14 cellular contexts compared by ENCODE assay signal in the genomic region with DNA sequence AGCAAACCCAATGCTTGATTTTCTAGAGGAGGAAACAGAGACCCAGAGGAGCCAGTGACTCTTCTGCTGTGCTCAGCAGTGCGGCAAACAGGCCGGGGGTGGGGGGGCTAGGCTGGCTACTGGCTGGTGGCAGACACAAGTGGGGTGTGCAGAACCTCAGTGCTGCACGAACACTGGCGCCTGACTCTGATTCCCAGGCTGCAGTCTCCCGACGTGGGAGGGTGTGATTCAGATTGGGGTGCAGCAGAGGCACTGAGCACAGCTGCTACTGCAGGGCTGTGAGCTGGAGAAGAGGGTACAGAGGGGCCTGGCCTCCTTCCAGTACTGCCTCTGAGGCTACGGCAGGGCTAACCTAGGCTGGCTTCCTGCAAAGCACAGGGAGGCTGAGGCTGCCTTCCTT. TPM values are rescaled to one million over a fixed set of nuclear protein-coding genes. Genes with fewer than 3 reads are reported as not detected.
A peak's percentile ranks its signal among the peaks of the same experiment; 100 is the strongest.
DNase-seq lines count a peak whose midpoint lies in the region; ATAC-seq, FAIRE-seq and TF ChIP-seq lines count a peak whose summit lies in the region.
"Had no signal": no experiment of that assay in that cellular context is flagged by ENCODE, and none has a peak within 500 bp of the region (broad histone marks: within the 10 kb centered on the region; RNA-seq: fewer than 3 reads in every experiment).

No MANE protein-coding gene starts in this region.

- 83 to 91% methylated on average over 5 to 7 of the region's 7 CpGs for WGBS in endodermal cell (ENCODE audit: insufficient coverage in 1 of 2, insufficient read length in 1 of 2), 2 experiments

- peaks cover 9% of the 10 kb centered on the region for H3K27me3 Mint-ChIP-seq in activated CD4-positive, alpha-beta T cell treated with anti-CD3 and anti-CD28 coated beads, Interleukin-2, amount 10 ng/mL, durations not matched to agents 7 days and 5 days
- H3K27me3 Mint-ChIP-seq in endodermal cell (ENCODE audit: insufficient read depth): peaks cover 25% of the 10 kb centered on the region
- H3K27me3 Mint-ChIP-seq in stimulated activated memory B cell treated with anti-CD40 and anti-IgM and Interleukin-4, amounts not matched to agents 10 μg/mL and 1 μg/mL and 100 μg/mL, for 72 hours: peaks cover 20% of the 10 kb centered on the region
- peaks cover 5% of the 10 kb centered on the region; the same call in 1 of the 2 replicates for H3K27me3 Mint-ChIP-seq in HFFc6 (ENCODE audit: insufficient read depth)

- H4K20me1 ChIP-seq in OCI-LY7 (ENCODE audit: insufficient read depth, low read length): 0 out of 2 replicates have a peak, but pooled peaks cover 4% of the 10 kb centered on the region

- H3K27me3 ChIP-seq in endodermal cell (ENCODE audit: control insufficient read depth, insufficient read depth, low read length, poor library complexity, severe bottlenecking): peaks cover 20% of the 10 kb centered on the region

- intact Hi-C loops in OCI-LY7 (cut with micrococcal nuclease; ENCODE audit: unreplicated experiment): loop anchor here (5.0 kb wide), 1 partner anchor 339 kb away; no protein-coding TSS in a partner anchor

- H3K79me2 ChIP-seq in OCI-LY7 (ENCODE audit: insufficient read depth, low read depth, low read length): no peaks in the 10 kb centered on the region

- no TSS peak for BruUV-seq in OCI-LY7 (replicated peaks; lab: Mats Ljungman, UMichigan)

- no peaks in the 10 kb centered on the region for H3K9me3 ChIP-seq in OCI-LY7 (ENCODE audit: low read length)
- H3K9me3 ChIP-seq in endodermal cell (ENCODE audit: control insufficient read depth, low read length): no peaks in the 10 kb centered on the region

- peak overlapping the region; percentile 72; the same call in 1 of the 2 replicates for H2AFZ ChIP-seq in OCI-LY7 (ENCODE audit: low read length)

- no peak overlapping the region for H3K27ac Mint-ChIP-seq in activated CD4-positive, alpha-beta T cell treated with anti-CD3 and anti-CD28 coated beads, Interleukin-2, amount 10 ng/mL, durations not matched to agents 7 days and 5 days
- H3K27ac Mint-ChIP-seq in endodermal cell: no peak overlapping the region
- peak overlapping the region; percentile 47 for H3K27ac Mint-ChIP-seq in stimulated activated memory B cell treated with anti-CD40 and anti-IgM and Interleukin-4, amounts not matched to agents 10 μg/mL and 1 μg/mL and 100 μg/mL, for 72 hours
- H3K27ac Mint-ChIP-seq in HFFc6: no peak overlapping the region

- peak overlapping the region; percentile 82 for H3K4me2 ChIP-seq in OCI-LY7 (ENCODE audit: low read length)

- H3K36me3 Mint-ChIP-seq in activated CD4-positive, alpha-beta T cell treated with anti-CD3 and anti-CD28 coated beads, Interleukin-2, amount 10 ng/mL, durations not matched to agents 7 days and 5 days (ENCODE audit: low read depth): peaks cover 19% of the 10 kb centered on the region
- H3K36me3 Mint-ChIP-seq in endodermal cell (ENCODE audit: low read depth): peaks cover 21% of the 10 kb centered on the region
- peaks cover 19% of the 10 kb centered on the region for H3K36me3 Mint-ChIP-seq in stimulated activated memory B cell treated with anti-CD40 and anti-IgM and Interleukin-4, amounts not matched to agents 10 μg/mL and 1 μg/mL and 100 μg/mL, for 72 hours
- H3K36me3 Mint-ChIP-seq in HFFc6 (ENCODE audit: low read depth): peaks cover 8% of the 10 kb centered on the region; the same call in 1 of the 2 replicates

- H3K9me2 ChIP-seq in OCI-LY7 (ENCODE audit: insufficient read depth, low read length): no peaks in the 10 kb centered on the region

- H3K4me3 ChIP-seq in OCI-LY7 (ENCODE audit: low read depth, low read length, poor library complexity, severe bottlenecking) (peak overlapping the region; percentile 51), endodermal cell (ENCODE audit: low read length) (no peak overlapping the region)

- peaks cover 31% of the 10 kb centered on the region for H3K4me1 Mint-ChIP-seq in activated CD4-positive, alpha-beta T cell treated with anti-CD3 and anti-CD28 coated beads, Interleukin-2, amount 10 ng/mL, durations not matched to agents 7 days and 5 days
- H3K4me1 Mint-ChIP-seq in endodermal cell: peaks cover 9% of the 10 kb centered on the region
- peaks cover 58% of the 10 kb centered on the region for H3K4me1 Mint-ChIP-seq in stimulated activated memory B cell treated with anti-CD40 and anti-IgM and Interleukin-4, amounts not matched to agents 10 μg/mL and 1 μg/mL and 100 μg/mL, for 72 hours
- H3K4me1 Mint-ChIP-seq in HFFc6 (ENCODE audit: low read depth): peaks cover 29% of the 10 kb centered on the region

- H3K27ac ChIP-seq in OCI-LY7 (ENCODE audit: low read depth, low read length, poor library complexity, severe bottlenecking) (peak overlapping the region; percentile 93), endodermal cell (ENCODE audit: low read depth, low read length) (no peak overlapping the region)
- H3K27ac ChIP-seq: WERI-Rb-1 had no signal

- CTCF ChIA-PET in activated CD4-positive, alpha-beta T cell treated with anti-CD3 and anti-CD28 coated beads, Interleukin-2, amount 10 ng/mL, durations not matched to agents 7 days and 5 days (lab: Charles Lee): interaction anchor here (0.9 to 5.3 kb wide), 8 partner anchors 8 to 225 kb away, joined by 3 to 28 read pairs (median 4); partner anchors contain the start of genes RPL19 and STAC2
- CTCF ChIA-PET in OCI-LY7 (lab: Charles Lee; ENCODE audit: unreplicated experiment): interaction anchor here (0.9 to 5.3 kb wide), 5 partner anchors 23 to 44 kb away, joined by 3 to 45 read pairs (median 23); no protein-coding TSS in a partner anchor

- FAIRE-seq in D721Med (lab: Jason Lieb, UNC): no peak

- no peak for ATAC-seq in stimulated activated memory B cell treated with anti-CD40 and anti-IgM and Interleukin-4, amounts not matched to agents 10 μg/mL and 1 μg/mL and 100 μg/mL, for 72 hours
- ATAC-seq in HG02623 (IDR thresholded peaks at IDR 0.05; ENCODE audit: unreplicated experiment): no peak

- peak; percentile 38 for DNase-seq in activated CD4-positive, alpha-beta T cell treated with anti-CD3 and anti-CD28 coated beads for 48 hours
- DNase-seq in activated CD4-positive, alpha-beta T cell treated with anti-CD3 and anti-CD28 coated beads, Interleukin-2, amount 10 ng/mL, durations not matched to agents 7 days and 5 days: no peak
- DNase-seq in OCI-LY7 (ENCODE audit: low spot score) (peak; percentile 78), endodermal cell (peak; percentile 69), D721Med (ENCODE audit: insufficient read length, low spot score) (no peak), HFFc6 (no peak)
- DNase-seq: foreskin melanocyte had no signal

- H3K9ac ChIP-seq in endodermal cell (ENCODE audit: extremely low read depth, low read length, poor library complexity, severe bottlenecking): no peak overlapping the region

- H3K4me3 Mint-ChIP-seq in activated CD4-positive, alpha-beta T cell treated with anti-CD3 and anti-CD28 coated beads, Interleukin-2, amount 10 ng/mL, durations not matched to agents 7 days and 5 days: no peak overlapping the region
- H3K4me3 Mint-ChIP-seq in endodermal cell (no peak overlapping the region), HFFc6 (no peak overlapping the region)
- H3K4me3 Mint-ChIP-seq in stimulated activated memory B cell treated with anti-CD40 and anti-IgM and Interleukin-4, amounts not matched to agents 10 μg/mL and 1 μg/mL and 100 μg/mL, for 72 hours: no peak overlapping the region

- TF ChIP-seq CTCF in OCI-LY7 (conservative IDR thresholded peaks at IDR 0.05; ENCODE audit: low read length) (no peak), endodermal cell (conservative IDR thresholded peaks at IDR 0.05) (no peak), D721Med (IDR thresholded peaks at IDR 0.05; ENCODE audit: insufficient read depth, missing control alignments) (no peak), HFFc6 (IDR thresholded peaks at IDR 0.05) (no peak)

- no peaks in the 10 kb centered on the region for H3K9me3 Mint-ChIP-seq in activated CD4-positive, alpha-beta T cell treated with anti-CD3 and anti-CD28 coated beads, Interleukin-2, amount 10 ng/mL, durations not matched to agents 7 days and 5 days
- no peaks in the 10 kb centered on the region for H3K9me3 Mint-ChIP-seq in endodermal cell
- no peaks in the 10 kb centered on the region for H3K9me3 Mint-ChIP-seq in stimulated activated memory B cell treated with anti-CD40 and anti-IgM and Interleukin-4, amounts not matched to agents 10 μg/mL and 1 μg/mL and 100 μg/mL, for 72 hours
- no peaks in the 10 kb centered on the region for H3K9me3 Mint-ChIP-seq in HFFc6

- POLR2A ChIA-PET in activated CD4-positive, alpha-beta T cell treated with anti-CD3 and anti-CD28 coated beads, Interleukin-2, amount 10 ng/mL, durations not matched to agents 7 days and 5 days (lab: Charles Lee): no interaction called here
- POLR2A ChIA-PET in OCI-LY7 (lab: Charles Lee): interaction anchor here (0.6 to 4.2 kb wide), 4 partner anchors 23 to 225 kb away, joined by 3 to 23 read pairs (median 18); no protein-coding TSS in a partner anchor

- peaks cover 64% of the 10 kb centered on the region for H3K4me1 ChIP-seq in OCI-LY7 (ENCODE audit: insufficient read depth, low read length, poor library complexity, severe bottlenecking)
- peaks cover 4% of the 10 kb centered on the region for H3K4me1 ChIP-seq in endodermal cell (ENCODE audit: control insufficient read depth, insufficient read depth, low read length)

- H3K36me3 ChIP-seq in OCI-LY7 (ENCODE audit: insufficient read depth, low read length) (peaks cover 26% of the 10 kb centered on the region), endodermal cell (ENCODE audit: control insufficient read depth, insufficient read depth, low read length) (peaks cover 19% of the 10 kb centered on the region)

RNA-seq across cellular contexts. Expression of gene RPL19, which starts 8.1 kb away (rescaled TPM):
- total RNA-seq in activated CD4-positive, alpha-beta T cell treated with anti-CD3 and anti-CD28 coated beads, Interleukin-2, amount 10 ng/mL, durations not matched to agents 7 days and 5 days: 1,000 to 10,000 TPM; 1,832 to 1,924 TPM
- 4,395 and 6,079 TPM in 2 replicates for total RNA-seq in OCI-LY7 (2014; rRNA removed; shearing (Covaris generic))
- total RNA-seq in OCI-LY7 (2022) (3,132 and 3,168 TPM in 2 replicates), endodermal cell (1,000 to 10,000 TPM; 1,782 to 1,829 TPM)
- polyA plus RNA-seq in endodermal cell (2013, experiment 1 of 2): 2,533 TPM
- polyA plus RNA-seq in endodermal cell (2013, experiment 2 of 2): 2,401 TPM
- total RNA-seq in HFFc6 (2021; fragmentation: NEBNext Ultra II Directional; extraction: Animal tissue kit (Norgen Biotek cat#: 25700)): 1,000 to 10,000 TPM; 1,574 to 1,911 (median 1,762) TPM

RNA-seq across cellular contexts. Expression of gene CACNB1, which starts 10.7 kb away (rescaled TPM):
- total RNA-seq in activated CD4-positive, alpha-beta T cell treated with anti-CD3 and anti-CD28 coated beads, Interleukin-2, amount 10 ng/mL, durations not matched to agents 7 days and 5 days: 10 to 100 TPM; 14.8 to 18.3 TPM
- 17.9 and 23.7 TPM in 2 replicates for total RNA-seq in OCI-LY7 (2014; rRNA removed; shearing (Covaris generic))
- total RNA-seq in OCI-LY7 (2022) (30.9 and 35.5 TPM in 2 replicates), endodermal cell (10 to 100 TPM; 12.2 to 13.2 TPM)
- polyA plus RNA-seq in endodermal cell (2013, experiment 1 of 2): 15.9 TPM
- 12.4 TPM for polyA plus RNA-seq in endodermal cell (2013, experiment 2 of 2)
- total RNA-seq in HFFc6 (2021; fragmentation: NEBNext Ultra II Directional; extraction: Animal tissue kit (Norgen Biotek cat#: 25700)): 1 to 10 TPM; 5.1 to 7.0 (median 6.1) TPM

RNA-seq across cellular contexts. Expression of gene STAC2, which starts 17.6 kb away (rescaled TPM):
- total RNA-seq in activated CD4-positive, alpha-beta T cell treated with anti-CD3 and anti-CD28 coated beads, Interleukin-2, amount 10 ng/mL, durations not matched to agents 7 days and 5 days: not detected
- total RNA-seq in OCI-LY7 (2014; rRNA removed; shearing (Covaris generic)): 0.03 TPM in 1 of 2 replicates, not detected in the other
- total RNA-seq in OCI-LY7 (2022): not detected in 2 replicates
- under 1 TPM; 0.35 to 0.46 TPM for total RNA-seq in endodermal cell
- polyA plus RNA-seq in endodermal cell (2013, experiment 1 of 2): 1.3 TPM
- 1.2 TPM for polyA plus RNA-seq in endodermal cell (2013, experiment 2 of 2)
- total RNA-seq in HFFc6 (2021; fragmentation: NEBNext Ultra II Directional; extraction: Animal tissue kit (Norgen Biotek cat#: 25700)): not detected
- total RNA-seq: dermis microvascular lymphatic vessel endothelial cell, kidney epithelial cell had no signal

RNA-seq across cellular contexts. Expression of gene ARL5C, which starts 42.2 kb away (rescaled TPM):
- total RNA-seq in activated CD4-positive, alpha-beta T cell treated with anti-CD3 and anti-CD28 coated beads, Interleukin-2, amount 10 ng/mL, durations not matched to agents 7 days and 5 days: under 1 TPM in 1 of 2 experiments, not detected in 1; 0.15 TPM
- 0.16 and 2.4 TPM in 2 replicates for total RNA-seq in OCI-LY7 (2014; rRNA removed; shearing (Covaris generic))
- total RNA-seq in OCI-LY7 (2022) (0.65 and 0.68 TPM in 2 replicates), endodermal cell (not detected)
- polyA plus RNA-seq in endodermal cell (2013, experiment 1 of 2): not detected
- polyA plus RNA-seq in endodermal cell (2013, experiment 2 of 2): not detected
- total RNA-seq in HFFc6 (2021; fragmentation: NEBNext Ultra II Directional; extraction: Animal tissue kit (Norgen Biotek cat#: 25700)): not detected
- total RNA-seq: A673, dermis microvascular lymphatic vessel endothelial cell, kidney epithelial cell, subcutaneous adipose tissue had no signal

RNA-seq across cellular contexts. Expression of gene PLXDC1, which starts 56.7 kb away (rescaled TPM):
- 1 to 10 TPM; 6.0 to 6.3 TPM for total RNA-seq in activated CD4-positive, alpha-beta T cell treated with anti-CD3 and anti-CD28 coated beads, Interleukin-2, amount 10 ng/mL, durations not matched to agents 7 days and 5 days
- total RNA-seq in OCI-LY7 (2014; rRNA removed; shearing (Covaris generic)): 0.13 and 0.41 TPM in 2 replicates
- total RNA-seq in OCI-LY7 (2022) (0.67 TPM in 1 of 2 replicates, not detected in the other), endodermal cell (1 to 10 TPM; 9.0 TPM)
- polyA plus RNA-seq in endodermal cell (2013, experiment 1 of 2): 2.3 TPM
- polyA plus RNA-seq in endodermal cell (2013, experiment 2 of 2): 1.4 TPM
- 1 to 10 TPM in 2 of 6 experiments, under 1 TPM in 4; 0.20 to 2.2 (median 0.69) TPM for total RNA-seq in HFFc6 (2021; fragmentation: NEBNext Ultra II Directional; extraction: Animal tissue kit (Norgen Biotek cat#: 25700))
- total RNA-seq: dermis microvascular lymphatic vessel endothelial cell had no signal

Comparison
In these comparisons a context has a peak if more than half of its experiments do, and no peak if none do; other contexts are left out.
1. DNase-seq: peak in activated CD4-positive, alpha-beta T cell treated with anti-CD3 and anti-CD28 coated beads for 48 hours (single experiment), OCI-LY7 (single experiment) and endodermal cell (single experiment); none in activated CD4-positive, alpha-beta T cell treated with anti-CD3 and anti-CD28 coated beads, Interleukin-2, amount 10 ng/mL, durations not matched to agents 7 days and 5 days (single experiment), D721Med (single experiment) and HFFc6 (single experiment).